In genomic region chr1:82565146-82565545, GRCh38 we compare ENCODE assay signal across 9 cellular contexts.
DNase-seq lines count a peak whose midpoint lies in the region; ATAC-seq and TF ChIP-seq lines count a peak whose summit lies in the region.
"Had no signal": no experiment of that assay in that cellular context is flagged by ENCODE, and none has a peak within 500 bp of the region (broad histone marks: within the 10 kb centered on the region; RNA-seq: fewer than 3 reads in every experiment).

No MANE protein-coding gene starts in this region.

- TF ChIP-seq CTCF in PC-3 (conservative IDR thresholded peaks at IDR 0.05; ENCODE audit: low read depth, low read length) (no peak), neural crest cell (conservative IDR thresholded peaks at IDR 0.05) (no peak)

- no peaks in the 10 kb centered on the region for H3K27me3 Mint-ChIP-seq in neural crest cell (ENCODE audit: low read depth)
- no peaks in the 10 kb centered on the region for H3K27me3 Mint-ChIP-seq in activated CD4-positive, alpha-beta T cell treated with anti-CD3 and anti-CD28 coated beads, Interleukin-2, amount 10 ng/mL, durations not matched to agents 24 days and 14 days

- no peaks in the 10 kb centered on the region for H3F3A ChIP-seq in PC-3 (ENCODE audit: low read length, unreplicated experiment)

- no peaks in the 10 kb centered on the region for H3K79me2 ChIP-seq in PC-3 (ENCODE audit: low read length)

- H3K9me3 ChIP-seq in PC-3 (ENCODE audit: low read length) = no peaks in the 10 kb centered on the region

- H3K36me3 Mint-ChIP-seq in neural crest cell (ENCODE audit: low read depth) = no peaks in the 10 kb centered on the region
- no peaks in the 10 kb centered on the region for H3K36me3 Mint-ChIP-seq in activated CD4-positive, alpha-beta T cell treated with anti-CD3 and anti-CD28 coated beads, Interleukin-2, amount 10 ng/mL, durations not matched to agents 24 days and 14 days (ENCODE audit: low read depth)

- no peaks in the 10 kb centered on the region for H3K4me1 ChIP-seq in PC-3 (ENCODE audit: insufficient read depth, low read length)

- CTCF ChIA-PET in PC-3 (lab: Charles Lee) = no interaction called here

- no peak overlapping the region for H3K4me2 ChIP-seq in PC-3 (ENCODE audit: low read length)

- POLR2A ChIA-PET in PC-3 (lab: Charles Lee; ENCODE audit: unreplicated experiment) = no interaction called here

- peak overlapping the region; percentile 28 for H3K4me3 Mint-ChIP-seq in neural crest cell
- no peak overlapping the region for H3K4me3 Mint-ChIP-seq in activated CD4-positive, alpha-beta T cell treated with anti-CD3 and anti-CD28 coated beads, Interleukin-2, amount 10 ng/mL, durations not matched to agents 24 days and 14 days
- H3K4me3 Mint-ChIP-seq: activated T-helper 1 cell treated with anti-CD3 and anti-CD28 coated beads, Interleukin-12 subunit alpha, Interleukin-12 subunit beta, Interleukin-2, Interleukin-4 antibody, amounts not matched to agents 30 ng/mL and 10 ng/mL and 1 ng/mL, durations not matched to agents 14 hours and 24 hours and 36 hours had no signal

- no peaks in the 10 kb centered on the region for H3K27me3 ChIP-seq in PC-3 (ENCODE audit: low read length)

- no peak overlapping the region for H3K27ac Mint-ChIP-seq in neural crest cell (ENCODE audit: unreplicated experiment)
- no peak overlapping the region for H3K27ac Mint-ChIP-seq in activated CD4-positive, alpha-beta T cell treated with anti-CD3 and anti-CD28 coated beads, Interleukin-2, amount 10 ng/mL, durations not matched to agents 24 days and 14 days
- H3K27ac Mint-ChIP-seq: activated T-helper 1 cell treated with anti-CD3 and anti-CD28 coated beads, Interleukin-12 subunit alpha, Interleukin-12 subunit beta, Interleukin-2, Interleukin-4 antibody, amounts not matched to agents 30 ng/mL and 10 ng/mL and 1 ng/mL, durations not matched to agents 14 hours and 24 hours and 36 hours had no signal

- BruUV-seq in PC-3 (replicated peaks; lab: Mats Ljungman, UMichigan) = no TSS peak

- H3K36me3 ChIP-seq in PC-3 (ENCODE audit: low read depth, low read length) = no peaks in the 10 kb centered on the region

- ATAC-seq in PC-3 = no peak; the same call in 1 of the 2 replicates

- peaks cover 55% of the 10 kb centered on the region for H3K4me1 Mint-ChIP-seq in neural crest cell
- H3K4me1 Mint-ChIP-seq in activated CD4-positive, alpha-beta T cell treated with anti-CD3 and anti-CD28 coated beads, Interleukin-2, amount 10 ng/mL, durations not matched to agents 24 days and 14 days = no peaks in the 10 kb centered on the region

- H3K9me3 Mint-ChIP-seq in neural crest cell = peaks cover 3% of the 10 kb centered on the region
- H3K9me3 Mint-ChIP-seq in activated CD4-positive, alpha-beta T cell treated with anti-CD3 and anti-CD28 coated beads, Interleukin-2, amount 10 ng/mL, durations not matched to agents 24 days and 14 days = peaks cover 3% of the 10 kb centered on the region
- H3K9me3 Mint-ChIP-seq: activated T-helper 1 cell treated with anti-CD3 and anti-CD28 coated beads, Interleukin-12 subunit alpha, Interleukin-12 subunit beta, Interleukin-2, Interleukin-4 antibody, amounts not matched to agents 30 ng/mL and 10 ng/mL and 1 ng/mL, durations not matched to agents 14 hours and 24 hours and 36 hours had no signal

- H3K27ac ChIP-seq in PC-3 (ENCODE audit: low read length) = no peak overlapping the region

- H3K9me2 ChIP-seq in PC-3 (replicated peaks; ENCODE audit: low read length) = no peaks in the 10 kb centered on the region

- DNase-seq in COLO829 (ENCODE audit: low spot score) = peak; percentile 64
- peak; percentile 48 for DNase-seq in PC-3
- DNase-seq in fibroblast of gingiva (ENCODE audit: low read depth) = peak; percentile 89
- no peak for DNase-seq in neural crest cell (ENCODE audit: low read depth, low spot score)
- DNase-seq in activated CD4-positive, alpha-beta T cell treated with anti-CD3 and anti-CD28 coated beads for 48 hours = no peak
- no peak for DNase-seq in activated CD4-positive, alpha-beta T cell treated with anti-CD3 and anti-CD28 coated beads, Interleukin-2, amount 10 ng/mL, durations not matched to agents 24 days and 14 days
- DNase-seq in stimulated activated CD4-positive, alpha-beta T cell treated with anti-CD3 and anti-CD28 coated beads, Interleukin-4, amount 100 ng/mL, for 24 hours = no peak
- no peak for DNase-seq in mesenteric fat pad (ENCODE audit: low spot score)

- intact Hi-C loops in PC-3 (cut with micrococcal nuclease) = no loop called here
- intact Hi-C loops in activated CD4-positive, alpha-beta T cell treated with anti-CD3 and anti-CD28 coated beads, Interleukin-2, amount 10 ng/mL, durations not matched to agents 24 days and 14 days (cut with micrococcal nuclease) = no loop called here

- H4K20me1 ChIP-seq in PC-3 (ENCODE audit: low read length) = no peaks in the 10 kb centered on the region

- no peak overlapping the region for H2AFZ ChIP-seq in PC-3 (ENCODE audit: low read length)

- no peak overlapping the region for H3K4me3 ChIP-seq in PC-3 (ENCODE audit: low read length)

- no peak overlapping the region for H3K9ac ChIP-seq in PC-3 (ENCODE audit: low read length)

Comparison
In these comparisons a context has a peak if more than half of its experiments do, and no peak if none do; other contexts are left out.
1. DNase-seq: peak in COLO829 (single experiment), PC-3 (single experiment) and fibroblast of gingiva (single experiment); none in neural crest cell (single experiment), activated CD4-positive, alpha-beta T cell treated with anti-CD3 and anti-CD28 coated beads for 48 hours (single experiment), activated CD4-positive, alpha-beta T cell treated with anti-CD3 and anti-CD28 coated beads, Interleukin-2, amount 10 ng/mL, durations not matched to agents 24 days and 14 days (single experiment), stimulated activated CD4-positive, alpha-beta T cell treated with anti-CD3 and anti-CD28 coated beads, Interleukin-4, amount 100 ng/mL, for 24 hours (single experiment) and mesenteric fat pad (single experiment).